Comparison of ENCODE assay signal across 1 cellular context in genomic region chr15:58770857-58771620, GRCh38.
TF ChIP-seq lines count a peak whose summit lies in the region.

Gene MINDY2 (plus strand): TSS chr15:58771302. CDS start chr15:58771396, 94 bp downstream.

TF ChIP-seq in K562, 482 proteins besides CTCF, POLR2A, EP300 and RAD21 (continued from another document and continues in another):
- TF ChIP-seq POLR2H (tag; IDR thresholded peaks at IDR 0.05; ENCODE audit: low read depth) (peak; percentile 92), KLF13 (tag; IDR thresholded peaks at IDR 0.05; ENCODE audit: borderline replicate concordance, low read depth) (peak; percentile 32; the same call in 1 of the 2 replicates), LCOR (CRISPR knock-in tag; IDR thresholded peaks at IDR 0.05) (peak; percentile 91), CREM (IDR thresholded peaks at IDR 0.05; ENCODE audit: low read depth) (peak; percentile 90), ZNF253 (CRISPR knock-in tag; conservative IDR thresholded peaks at IDR 0.05) (no peak), ZNF282 (CRISPR knock-in tag; IDR thresholded peaks at IDR 0.05) (no peak), TSHZ1 (CRISPR knock-in tag; IDR thresholded peaks at IDR 0.05) (0 out of 2 replicates have a peak, but pooled peaks have one; percentile 27), NR4A1 (CRISPR knock-in tag; IDR thresholded peaks at IDR 0.05) (no peak), NR4A1 (tag; IDR thresholded peaks at IDR 0.05) (peak; percentile 20; the same call in 1 of the 2 replicates), CHD7 (IDR thresholded peaks at IDR 0.05; ENCODE audit: low read depth, low read length) (peak; percentile 42), SRF (CRISPR knock-in tag; IDR thresholded peaks at IDR 0.05) (peak; percentile 33 to 54; a peak in 1 of 4 replicates), REST (CRISPR knock-in tag; IDR thresholded peaks at IDR 0.05; ENCODE audit: low read depth) (0 out of 2 replicates have a peak, but pooled peaks have one; percentile 29), E2F1 (CRISPR knock-in tag; IDR thresholded peaks at IDR 0.05) (peak; percentile 77; the same call in 1 of the 2 replicates), ZNF766 (CRISPR knock-in tag; conservative IDR thresholded peaks at IDR 0.05) (peak; percentile 92), ZBTB7A (IDR thresholded peaks at IDR 0.05; ENCODE audit: borderline replicate concordance, control insufficient read depth, low read depth, low read length) (peak; percentile 85), SUPT5H (IDR thresholded peaks at IDR 0.05) (peak; percentile 87), ZBTB17 (CRISPR knock-in tag; IDR thresholded peaks at IDR 0.05) (peak; percentile 43; the same call in 1 of the 2 replicates), ARID1B (IDR thresholded peaks at IDR 0.05) (no peak; the same call in 1 of the 2 replicates), CBX3 (IDR thresholded peaks at IDR 0.05; ENCODE audit: borderline replicate concordance in 1 of 2, low read length in 2 of 2) (no peak; a peak in 1 of 3 replicates), NFIC (IDR thresholded peaks at IDR 0.05) (peak; percentile 43), SP1 (CRISPR knock-in tag; IDR thresholded peaks at IDR 0.05) (peak; percentile 89), NBN (IDR thresholded peaks at IDR 0.05; ENCODE audit: low read depth) (peak; percentile 60), ETS1 (conservative IDR thresholded peaks at IDR 0.05; ENCODE audit: control insufficient read depth, low read depth, low read length) (peak; percentile 10; the same call in 1 of the 2 replicates), ZFX (CRISPR knock-in tag; IDR thresholded peaks at IDR 0.05) (peak; percentile 80), ZNF175 (CRISPR knock-in tag; IDR thresholded peaks at IDR 0.05; ENCODE audit: low read depth) (0 out of 2 replicates have a peak, but pooled peaks have one; percentile 62), GTF2A2 (tag; IDR thresholded peaks at IDR 0.05) (no peak), FOXK2 (conservative IDR thresholded peaks at IDR 0.05 in 1 of 2, IDR thresholded peaks at IDR 0.05 in 1 of 2; ENCODE audit: low read depth in 2 of 2) (peak; percentile 88 to 89), TAF9B (IDR thresholded peaks at IDR 0.05; ENCODE audit: partially characterized antibody) (peak; percentile 90), SMARCA4 (IDR thresholded peaks at IDR 0.05) (no peak), E2F3 (CRISPR knock-in tag; IDR thresholded peaks at IDR 0.05) (0 out of 2 replicates have a peak, but pooled peaks have one; percentile 44), CEBPB (tag; IDR thresholded peaks at IDR 0.05) (no peak), SOX6 (IDR thresholded peaks at IDR 0.05) (peak; percentile 76), KLF1 (tag; IDR thresholded peaks at IDR 0.05) (peak; percentile 73; the same call in 1 of the 2 replicates), ELF1 (tag; IDR thresholded peaks at IDR 0.05) (peak; percentile 74), HNRNPL (IDR thresholded peaks at IDR 0.05; ENCODE audit: low read depth, low read length) (peak; percentile 61; the same call in 1 of the 2 replicates), CCNT2 (IDR thresholded peaks at IDR 0.05; ENCODE audit: borderline replicate concordance, extremely low read depth, insufficient read length, low read depth, low read length) (peak; percentile 93), CBFA2T2 (conservative IDR thresholded peaks at IDR 0.05) (peak; percentile 49), TFAP4 (CRISPR knock-in tag; IDR thresholded peaks at IDR 0.05; ENCODE audit: borderline replicate concordance) (peak; percentile 96), ZBTB1 (CRISPR knock-in tag; IDR thresholded peaks at IDR 0.05; ENCODE audit: borderline replicate concordance, low read depth) (peak; percentile 15; the same call in 1 of the 2 replicates), GABPB2 (CRISPR knock-in tag; conservative IDR thresholded peaks at IDR 0.05) (no peak), ETV5 (CRISPR knock-in tag; IDR thresholded peaks at IDR 0.05; ENCODE audit: low read depth) (peak; percentile 84; the same call in 1 of the 2 replicates), CAMTA2 (CRISPR knock-in tag; conservative IDR thresholded peaks at IDR 0.05) (0 out of 2 replicates have a peak, but pooled peaks have one; percentile 73), ZNF134 (CRISPR knock-in tag; conservative IDR thresholded peaks at IDR 0.05) (no peak)
